In the genomic region with DNA sequence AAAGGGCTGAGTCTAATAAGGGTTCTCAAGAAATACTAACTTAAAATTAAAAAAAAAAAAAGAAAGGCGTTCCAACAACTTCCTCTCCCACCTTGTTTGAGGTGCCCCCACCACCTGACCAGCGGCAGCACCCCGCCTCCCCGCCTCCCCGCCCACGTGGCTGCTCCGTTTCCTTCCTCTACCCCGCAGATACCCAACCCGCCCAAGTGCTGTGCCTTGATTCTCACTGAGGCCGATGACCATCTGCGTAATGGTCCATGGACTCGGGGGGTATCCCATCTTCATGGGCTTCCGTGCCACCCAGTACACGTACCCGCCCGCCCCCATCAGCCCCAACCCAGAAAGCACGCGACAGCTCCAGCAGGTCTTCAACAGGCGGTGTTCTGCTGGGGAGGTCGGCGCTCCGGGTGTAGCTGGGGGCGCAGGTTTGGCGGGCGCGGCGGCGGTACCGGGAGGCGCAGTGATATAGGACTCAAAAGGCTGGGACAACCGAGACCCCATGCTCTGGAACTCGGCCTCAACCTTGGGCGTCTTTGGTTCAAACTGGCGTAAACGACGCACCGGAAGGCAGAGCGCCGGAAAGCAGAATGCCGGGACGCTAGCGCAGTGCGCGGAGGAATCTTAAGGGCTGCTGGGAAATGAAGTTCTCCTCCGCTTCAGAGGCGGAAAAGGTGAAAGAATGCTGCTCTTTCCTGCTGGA, we compare ENCODE assay signal across 8 cellular contexts. TPM values are rescaled to one million over a fixed set of nuclear protein-coding genes. Genes with fewer than 3 reads are reported as not detected.
A peak's percentile ranks its signal among the peaks of the same experiment; 100 is the strongest.
DNase-seq lines count a peak whose midpoint lies in the region; ATAC-seq, FAIRE-seq and TF ChIP-seq lines count a peak whose summit lies in the region.

TSS of gene DMAC1 (minus strand) at position 545 of the 700 bp plus-strand sequence. CDS start at position 501, 44 bp downstream.

- TF ChIP-seq POLR2A in GM12891 (IDR thresholded peaks at IDR 0.05; ENCODE audit: low read depth, low read length) = peak; percentile 58

- WGBS in aorta, 2 donors = 0 to 1% methylated on average over 46 of the region's 46 CpGs

- ATAC-seq in HG02759 (IDR thresholded peaks at IDR 0.05; ENCODE audit: unreplicated experiment) (peak; percentile 93), aorta (ENCODE audit: low FRiP score) (peak; percentile 94)

- peaks cover 3% of the 10 kb centered on the region for H3K36me3 ChIP-seq in rectal smooth muscle tissue (ENCODE audit: control insufficient read depth, insufficient read depth, low read length)
- peaks cover 0 to 4% of the 10 kb centered on the region in 2 donors for H3K36me3 ChIP-seq in aorta (ENCODE audit: control insufficient read depth in 1 of 2, insufficient read depth in 2 of 2, low read length in 1 of 2)

- H3K4me1 ChIP-seq in rectal smooth muscle tissue (ENCODE audit: control insufficient read depth, insufficient read depth, low read length) = peaks cover 8% of the 10 kb centered on the region
- H3K4me1 ChIP-seq in aorta (ENCODE audit: control insufficient read depth in 1 of 2, insufficient read depth in 2 of 2, low read length in 2 of 2) = peaks cover 0 to 1% of the 10 kb centered on the region in 2 donors

- FAIRE-seq in GM12891 (lab: Jason Lieb, UNC) = peak; percentile 98

- peak; percentile 65 for DNase-seq in GM12891 (ENCODE audit: insufficient read length, low spot score)
- DNase-seq in NCI-H1417 (lab: John Stamatoyannopoulos, UW) = peak; percentile 70 to 84 (median 80)
- peak in 57 of 58 donors; percentile 23 to 88 (median 71) for DNase-seq in anterior cingulate cortex (lab: John Stamatoyannopoulos, UW)
- peak; percentile 79 for DNase-seq in hepatic stellate cell (ENCODE audit: low spot score)
- peak; percentile 87 to 91 for DNase-seq in aorta

- no peaks in the 10 kb centered on the region for H3K9me3 ChIP-seq in aorta (ENCODE audit: control insufficient read depth, low read length)

- peak within 1 kb of the TSS; percentile 81 for H3K4me3 ChIP-seq in rectal smooth muscle tissue (ENCODE audit: low read length)
- H3K4me3 ChIP-seq in aorta (ENCODE audit: low read length in 2 of 2) = peak within 1 kb of the TSS; percentile 69 to 76

- peak within 1 kb of the TSS; percentile 82 for H3K9ac ChIP-seq in rectal smooth muscle tissue (ENCODE audit: low read length)

- H3K27me3 ChIP-seq in rectal smooth muscle tissue (ENCODE audit: control insufficient read depth, insufficient read depth, low read length) = no peaks in the 10 kb centered on the region
- no peaks in the 10 kb centered on the region for H3K27me3 ChIP-seq in aorta (ENCODE audit: control insufficient read depth in 1 of 2, insufficient read depth in 2 of 2, low read length in 1 of 2)

- H3K27ac ChIP-seq in rectal smooth muscle tissue (ENCODE audit: low read depth, low read length) (peak within 1 kb of the TSS; percentile 81), aorta (ENCODE audit: low read depth in 1 of 2, low read length in 2 of 2) (peak within 1 kb of the TSS in 1 of 2 donors; percentile 50)

- intact Hi-C loops in T-helper 2 cell treated with Interferon-gamma antibody and Interleukin-4, amounts not matched to agents 100 ng/mL and 5 ng/mL, for 36 hours (cut with micrococcal nuclease) = loop anchor here (1.0 kb wide), 4 partner anchors 43 to 1042 kb away; partner anchors contain the start of gene KDM4C
- intact Hi-C loops in aorta (cut with DNase I) = no loop called here

TF ChIP-seq in GM12891, 5 proteins besides CTCF, POLR2A, EP300 and RAD21:
- peak; percentile 75; the same call in 1 of the 2 replicates for TF ChIP-seq TAF1 (IDR thresholded peaks at IDR 0.05; ENCODE audit: low read depth, low read length)
- peak; percentile 82 for TF ChIP-seq POLR2AphosphoS5 (IDR thresholded peaks at IDR 0.05; ENCODE audit: low read depth, low read length)
- TF ChIP-seq PAX5 (IDR thresholded peaks at IDR 0.05; ENCODE audit: insufficient read depth, low read length, severe bottlenecking) = no peak
- peak; percentile 41; the same call in 1 of the 2 replicates for TF ChIP-seq SPI1 (IDR thresholded peaks at IDR 0.05; ENCODE audit: low read depth, low read length)
- no peak for TF ChIP-seq POU2F2 (IDR thresholded peaks at IDR 0.05; ENCODE audit: low read depth, low read length)

RNA-seq across cellular contexts. Expression of gene DMAC1, which starts in this region (rescaled TPM):
- 59.8 TPM for polyA plus RNA-seq in GM12891 (2012; ENCODE audit: low read depth, missing spikeins)
- total RNA-seq in T-helper 2 cell treated with Interferon-gamma antibody and Interleukin-4, amounts not matched to agents 100 ng/mL and 5 ng/mL, for 36 hours = 48.5 and 51.8 TPM in 2 replicates
- total RNA-seq in aorta = 10 to 100 TPM; 27.4 to 32.3 TPM
- polyA plus RNA-seq in aorta = 10 to 100 TPM; 12.3 to 13.3 TPM
